1 cellular context compared by ENCODE assay signal in the genomic region with DNA sequence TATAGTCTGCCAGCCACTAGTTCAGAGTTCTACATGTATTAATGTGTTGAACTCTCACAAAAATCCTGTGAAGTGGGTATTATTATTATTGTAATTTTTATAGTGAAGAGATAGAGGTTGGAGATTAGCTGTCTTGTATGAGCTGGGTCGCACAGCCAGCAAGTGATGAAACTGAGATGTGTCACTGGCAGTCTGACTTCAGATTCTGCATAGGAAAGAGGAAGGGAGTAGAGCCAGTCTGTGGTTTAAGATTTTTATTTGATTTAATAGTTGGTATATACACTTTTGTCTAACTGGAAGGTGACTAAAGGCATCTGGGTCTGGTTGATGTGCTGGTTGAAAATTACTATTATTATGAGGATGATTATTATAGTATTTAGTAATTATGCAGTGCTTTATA.
TF ChIP-seq lines count a peak whose summit lies in the region.

No MANE protein-coding gene starts in this region.

TF ChIP-seq in SK-N-SH, 30 proteins besides CTCF, POLR2A, EP300 and RAD21 (continued from another document):
- TF ChIP-seq, protein P1, sequence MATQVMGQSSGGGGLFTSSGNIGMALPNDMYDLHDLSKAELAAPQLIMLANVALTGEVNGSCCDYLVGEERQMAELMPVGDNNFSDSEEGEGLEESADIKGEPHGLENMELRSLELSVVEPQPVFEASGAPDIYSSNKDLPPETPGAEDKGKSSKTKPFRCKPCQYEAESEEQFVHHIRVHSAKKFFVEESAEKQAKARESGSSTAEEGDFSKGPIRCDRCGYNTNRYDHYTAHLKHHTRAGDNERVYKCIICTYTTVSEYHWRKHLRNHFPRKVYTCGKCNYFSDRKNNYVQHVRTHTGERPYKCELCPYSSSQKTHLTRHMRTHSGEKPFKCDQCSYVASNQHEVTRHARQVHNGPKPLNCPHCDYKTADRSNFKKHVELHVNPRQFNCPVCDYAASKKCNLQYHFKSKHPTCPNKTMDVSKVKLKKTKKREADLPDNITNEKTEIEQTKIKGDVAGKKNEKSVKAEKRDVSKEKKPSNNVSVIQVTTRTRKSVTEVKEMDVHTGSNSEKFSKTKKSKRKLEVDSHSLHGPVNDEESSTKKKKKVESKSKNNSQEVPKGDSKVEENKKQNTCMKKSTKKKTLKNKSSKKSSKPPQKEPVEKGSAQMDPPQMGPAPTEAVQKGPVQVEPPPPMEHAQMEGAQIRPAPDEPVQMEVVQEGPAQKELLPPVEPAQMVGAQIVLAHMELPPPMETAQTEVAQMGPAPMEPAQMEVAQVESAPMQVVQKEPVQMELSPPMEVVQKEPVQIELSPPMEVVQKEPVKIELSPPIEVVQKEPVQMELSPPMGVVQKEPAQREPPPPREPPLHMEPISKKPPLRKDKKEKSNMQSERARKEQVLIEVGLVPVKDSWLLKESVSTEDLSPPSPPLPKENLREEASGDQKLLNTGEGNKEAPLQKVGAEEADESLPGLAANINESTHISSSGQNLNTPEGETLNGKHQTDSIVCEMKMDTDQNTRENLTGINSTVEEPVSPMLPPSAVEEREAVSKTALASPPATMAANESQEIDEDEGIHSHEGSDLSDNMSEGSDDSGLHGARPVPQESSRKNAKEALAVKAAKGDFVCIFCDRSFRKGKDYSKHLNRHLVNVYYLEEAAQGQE (IDR thresholded peaks at IDR 0.05; ENCODE audit: low read depth, low read length) = no peak
- TF ChIP-seq EZH2phosphoT487 (IDR thresholded peaks at IDR 0.05; ENCODE audit: borderline replicate concordance, low read depth) (no peak), RXRA (IDR thresholded peaks at IDR 0.05; ENCODE audit: borderline replicate concordance, low read depth) (no peak), FOXJ3 (CRISPR knock-in tag; IDR thresholded peaks at IDR 0.05) (no peak), GABPA (IDR thresholded peaks at IDR 0.05; ENCODE audit: low read depth) (no peak)
- TF ChIP-seq, protein P2, sequence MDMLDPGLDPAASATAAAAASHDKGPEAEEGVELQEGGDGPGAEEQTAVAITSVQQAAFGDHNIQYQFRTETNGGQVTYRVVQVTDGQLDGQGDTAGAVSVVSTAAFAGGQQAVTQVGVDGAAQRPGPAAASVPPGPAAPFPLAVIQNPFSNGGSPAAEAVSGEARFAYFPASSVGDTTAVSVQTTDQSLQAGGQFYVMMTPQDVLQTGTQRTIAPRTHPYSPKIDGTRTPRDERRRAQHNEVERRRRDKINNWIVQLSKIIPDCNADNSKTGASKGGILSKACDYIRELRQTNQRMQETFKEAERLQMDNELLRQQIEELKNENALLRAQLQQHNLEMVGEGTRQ (IDR thresholded peaks at IDR 0.05; ENCODE audit: borderline replicate concordance, low read depth, low read length) = no peak
- TF ChIP-seq, protein P3, sequence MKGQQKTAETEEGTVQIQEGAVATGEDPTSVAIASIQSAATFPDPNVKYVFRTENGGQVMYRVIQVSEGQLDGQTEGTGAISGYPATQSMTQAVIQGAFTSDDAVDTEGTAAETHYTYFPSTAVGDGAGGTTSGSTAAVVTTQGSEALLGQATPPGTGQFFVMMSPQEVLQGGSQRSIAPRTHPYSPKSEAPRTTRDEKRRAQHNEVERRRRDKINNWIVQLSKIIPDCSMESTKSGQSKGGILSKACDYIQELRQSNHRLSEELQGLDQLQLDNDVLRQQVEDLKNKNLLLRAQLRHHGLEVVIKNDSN (IDR thresholded peaks at IDR 0.05; ENCODE audit: borderline replicate concordance, low read depth) = no peak
- TF ChIP-seq, protein P4, sequence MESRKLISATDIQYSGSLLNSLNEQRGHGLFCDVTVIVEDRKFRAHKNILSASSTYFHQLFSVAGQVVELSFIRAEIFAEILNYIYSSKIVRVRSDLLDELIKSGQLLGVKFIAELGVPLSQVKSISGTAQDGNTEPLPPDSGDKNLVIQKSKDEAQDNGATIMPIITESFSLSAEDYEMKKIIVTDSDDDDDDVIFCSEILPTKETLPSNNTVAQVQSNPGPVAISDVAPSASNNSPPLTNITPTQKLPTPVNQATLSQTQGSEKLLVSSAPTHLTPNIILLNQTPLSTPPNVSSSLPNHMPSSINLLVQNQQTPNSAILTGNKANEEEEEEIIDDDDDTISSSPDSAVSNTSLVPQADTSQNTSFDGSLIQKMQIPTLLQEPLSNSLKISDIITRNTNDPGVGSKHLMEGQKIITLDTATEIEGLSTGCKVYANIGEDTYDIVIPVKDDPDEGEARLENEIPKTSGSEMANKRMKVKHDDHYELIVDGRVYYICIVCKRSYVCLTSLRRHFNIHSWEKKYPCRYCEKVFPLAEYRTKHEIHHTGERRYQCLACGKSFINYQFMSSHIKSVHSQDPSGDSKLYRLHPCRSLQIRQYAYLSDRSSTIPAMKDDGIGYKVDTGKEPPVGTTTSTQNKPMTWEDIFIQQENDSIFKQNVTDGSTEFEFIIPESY (IDR thresholded peaks at IDR 0.05; ENCODE audit: borderline replicate concordance, low read depth) = no peak
TF ChIP-seq in SK-N-SH: peak in this region for 0.
